In the genomic region with DNA sequence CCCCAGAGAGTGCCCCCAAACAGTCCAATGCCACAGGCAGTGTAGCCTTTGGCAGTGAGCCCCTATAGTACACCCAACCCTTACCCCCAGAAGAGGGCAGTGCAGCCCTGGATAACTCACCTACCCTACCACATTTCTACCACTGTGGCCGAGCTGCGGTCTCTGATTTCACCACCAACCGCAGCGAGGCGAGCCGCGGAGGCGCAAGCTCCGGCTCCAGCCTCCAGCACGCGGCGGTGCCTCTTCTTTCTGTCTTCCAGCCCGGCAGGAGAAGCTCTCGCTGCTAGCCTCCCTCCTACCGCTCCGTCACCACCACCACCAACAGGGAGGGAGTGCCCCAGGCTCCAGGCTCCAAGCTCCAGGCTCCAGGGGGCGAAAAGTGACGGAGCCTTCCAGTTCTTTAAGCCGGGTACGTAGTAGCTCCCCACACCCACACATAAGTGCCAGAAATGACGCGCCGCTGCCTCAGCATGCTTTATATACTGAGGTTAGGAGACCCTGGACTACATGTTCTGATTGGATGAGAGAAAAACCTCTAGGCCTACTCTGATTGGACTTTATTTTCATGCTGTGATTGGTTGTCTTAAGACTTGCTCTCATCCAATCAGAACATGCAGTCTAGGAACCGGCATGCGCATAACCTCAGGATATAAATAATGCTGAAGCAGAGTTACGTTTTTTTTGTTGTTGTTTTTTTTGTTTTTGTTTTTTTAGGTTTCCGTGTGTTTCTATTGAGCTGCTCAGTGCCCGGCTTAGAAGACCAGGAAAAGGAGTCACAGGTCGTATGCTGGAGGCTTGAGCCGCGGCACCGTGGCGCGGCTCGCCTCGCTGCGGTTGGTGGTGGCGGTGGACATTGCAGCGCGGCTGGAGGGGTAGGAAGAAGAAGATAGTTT, we compare ENCODE assay signal across 8 cellular contexts. TPM values are rescaled to one million over a fixed set of nuclear protein-coding genes. Genes with fewer than 3 reads are reported as not detected.
DNase-seq lines count a peak whose midpoint lies in the region; ATAC-seq and TF ChIP-seq lines count a peak whose summit lies in the region.

Gene PCAT7, plus strand, starts transcription at position 645 of the 893 bp plus-strand sequence.

- DNase-seq in DMS53 treated with DMSO at 0.1 percent for 48 hours (lab: John Stamatoyannopoulos, UW; ENCODE audit: unreplicated experiment) (peak; percentile 78), KBM-7 (peak; percentile 87), NOMO-1 treated with DMSO at 0.1 percent for 48 hours (lab: John Stamatoyannopoulos, UW; ENCODE audit: unreplicated experiment) (peak; percentile 83), amniotic epithelial cell (ENCODE audit: low read depth) (peak; percentile 19), islet precursor cell (peak; percentile 95), lower leg skin (ENCODE audit: low spot score in 2 of 2) (no peak)
- peak; percentile 14 to 21 (median 17) for DNase-seq in stimulated activated CD4-positive, alpha-beta T cell treated with anti-CD3 and anti-CD28 coated beads, TNF-alpha, amount 100 ng/mL, for 48 hours (ENCODE audit: low read depth in 3 of 3)

- intact Hi-C loops in lower leg skin (cut with DNase I; ENCODE audit: low total_unique reads) = no loop called here

- ATAC-seq in GM18909 (IDR thresholded peaks at IDR 0.05; ENCODE audit: poor library complexity, unreplicated experiment) = no peak

- 87 to 88% methylated on average over 37 to 40 of the region's 40 CpGs for WGBS in lower leg skin, 2 donors

- TF ChIP-seq CTCF in lower leg skin (IDR thresholded peaks at IDR 0.05) = no peak

- no peak for TF ChIP-seq POLR2A in lower leg skin (IDR thresholded peaks at IDR 0.05)

- in situ Hi-C loops in KBM-7 (cut with MboI; ENCODE audit: low pct_unique_long_range_greater_than_20kb, low sequenced_read_pairs) = no loop called here

- H3K4me3 ChIP-seq in lower leg skin (ENCODE audit: low read depth, poor library complexity, severe bottlenecking) = no peak within 1 kb of the TSS

RNA-seq across cellular contexts. Expression of gene PCAT7, which starts in this region (rescaled TPM):
- total RNA-seq in lower leg skin = under 1 TPM in 1 of 4 donors, not detected in 3; 0.34 TPM

Comparison
In these comparisons a context has a peak if more than half of its experiments do, and no peak if none do; other contexts are left out.
1. DNase-seq: peak in DMS53 treated with DMSO at 0.1 percent for 48 hours (single experiment), KBM-7 (single experiment), NOMO-1 treated with DMSO at 0.1 percent for 48 hours (single experiment), amniotic epithelial cell (single experiment), islet precursor cell (single experiment) and stimulated activated CD4-positive, alpha-beta T cell treated with anti-CD3 and anti-CD28 coated beads, TNF-alpha, amount 100 ng/mL, for 48 hours (3 of 3); none in lower leg skin (0 of 2).